Comparison of ENCODE assay signal across 27 cellular contexts in the genomic region with DNA sequence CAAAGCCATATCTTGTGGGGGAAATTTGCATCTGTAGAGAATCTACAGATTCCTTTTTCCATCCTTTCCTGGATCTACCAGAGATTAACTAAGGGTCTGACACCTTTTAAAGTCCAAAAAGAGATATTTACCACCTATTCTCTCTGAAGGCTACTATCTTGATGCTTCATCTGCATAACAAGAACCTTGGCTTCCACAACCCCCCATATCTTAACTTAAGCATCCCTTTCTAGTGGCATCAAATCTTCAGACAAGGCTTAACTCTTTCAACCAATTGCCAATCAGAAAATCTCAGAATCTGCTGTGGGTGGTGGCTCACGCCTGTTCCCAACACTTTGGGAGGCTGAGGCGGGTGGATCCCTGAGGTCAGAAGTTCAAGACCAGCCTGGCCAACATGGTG.
"Had no signal": no experiment of that assay in that cellular context is flagged by ENCODE, and none has a peak within 500 bp of the region (broad histone marks: within the 10 kb centered on the region; RNA-seq: fewer than 3 reads in every experiment).

No MANE protein-coding gene starts in this region.

- H3K4me1 ChIP-seq: right atrium auricular region, right lobe of liver, uterus had no signal

- H3K9me3 ChIP-seq: left lung, lower lobe of right lung, mucosa of descending colon, ovary, right atrium auricular region, right lobe of liver, tibial nerve, uterus had no signal

- H3K27me3 Mint-ChIP-seq: progenitor cell of endocrine pancreas had no signal

- H3K36me3 Mint-ChIP-seq: natural killer cell treated with Interleukin-12 subunit alpha and Interleukin-12 subunit beta and Interleukin-15 and Interleukin-18, amount 100 ng/mL, for 72 hours; stimulated activated memory B cell treated with anti-CD40 and anti-IgM and Interleukin-4, amounts not matched to agents 10 μg/mL and 1 μg/mL and 100 μg/mL, for 72 hours; type B pancreatic cell had no signal

- H3K4me1 Mint-ChIP-seq: immature natural killer cell; stimulated activated memory B cell treated with anti-CD40 and anti-IgM and Interleukin-4, amounts not matched to agents 10 μg/mL and 1 μg/mL and 100 μg/mL, for 72 hours; stimulated activated naive CD8-positive, alpha-beta T cell treated with anti-CD3 and anti-CD28 coated beads, Interleukin-15, amount 100 ng/mL, for 72 hours had no signal

- ATAC-seq: left colon; left lung; lower lobe of right lung; mucosa of descending colon; naive thymus-derived CD4-positive, alpha-beta T cell; natural killer cell treated with Interleukin-12 subunit alpha and Interleukin-12 subunit beta and Interleukin-15 and Interleukin-18, amount 100 ng/mL, for 72 hours; right lobe of liver; stimulated activated memory B cell treated with anti-CD40 and anti-IgM and Interleukin-4, amounts not matched to agents 10 μg/mL and 1 μg/mL and 100 μg/mL, for 72 hours; stimulated activated naive CD8-positive, alpha-beta T cell treated with anti-CD3 and anti-CD28 coated beads, Interleukin-15, amount 100 ng/mL, for 72 hours had no signal

- H3K27me3 ChIP-seq: left lung, ovary, right atrium auricular region, right lobe of liver, tibial nerve, uterus had no signal

- H3K36me3 ChIP-seq: left lung, lower lobe of right lung, ovary, right atrium auricular region, right lobe of liver, tibial nerve, uterus had no signal

- H3K4me3 Mint-ChIP-seq: immature natural killer cell; naive thymus-derived CD4-positive, alpha-beta T cell; natural killer cell treated with Interleukin-12 subunit alpha and Interleukin-12 subunit beta and Interleukin-15 and Interleukin-18, amount 100 ng/mL, for 72 hours; stimulated activated memory B cell treated with anti-CD40 and anti-IgM and Interleukin-4, amounts not matched to agents 10 μg/mL and 1 μg/mL and 100 μg/mL, for 72 hours; stimulated activated naive CD8-positive, alpha-beta T cell treated with anti-CD3 and anti-CD28 coated beads, Interleukin-15, amount 100 ng/mL, for 72 hours; type B pancreatic cell had no signal

- H3K4me3 ChIP-seq: left lung, lower lobe of right lung, mucosa of descending colon, ovary, right atrium auricular region, right lobe of liver, smooth muscle cell, tibial nerve, uterus had no signal

- H3K27ac ChIP-seq: left lung, lower lobe of right lung, ovary, right atrium auricular region, right lobe of liver, tibial nerve, uterus had no signal

- H3K27ac Mint-ChIP-seq: immature natural killer cell; naive thymus-derived CD4-positive, alpha-beta T cell; natural killer cell treated with Interleukin-12 subunit alpha and Interleukin-12 subunit beta and Interleukin-15 and Interleukin-18, amount 100 ng/mL, for 72 hours; progenitor cell of endocrine pancreas; stimulated activated memory B cell treated with anti-CD40 and anti-IgM and Interleukin-4, amounts not matched to agents 10 μg/mL and 1 μg/mL and 100 μg/mL, for 72 hours; stimulated activated naive CD8-positive, alpha-beta T cell treated with anti-CD3 and anti-CD28 coated beads, Interleukin-15, amount 100 ng/mL, for 72 hours; type B pancreatic cell had no signal

- H3K9me3 Mint-ChIP-seq: immature natural killer cell; natural killer cell treated with Interleukin-12 subunit alpha and Interleukin-12 subunit beta and Interleukin-15 and Interleukin-18, amount 100 ng/mL, for 72 hours; stimulated activated memory B cell treated with anti-CD40 and anti-IgM and Interleukin-4, amounts not matched to agents 10 μg/mL and 1 μg/mL and 100 μg/mL, for 72 hours; stimulated activated naive CD8-positive, alpha-beta T cell treated with anti-CD3 and anti-CD28 coated beads, Interleukin-15, amount 100 ng/mL, for 72 hours; type B pancreatic cell had no signal

- DNase-seq: immature natural killer cell; kidney; left colon; left lung; lower lobe of right lung; mammary epithelial cell; mesenchymal stem cell; midbrain; mucosa of descending colon; naive thymus-derived CD4-positive, alpha-beta T cell; ovary; right lobe of liver; stimulated activated CD4-positive, alpha-beta T cell treated with anti-CD3 and anti-CD28 coated beads, Interleukin-1b, Interleukin-23, amount 100 ng/mL, for 48 hours; stimulated activated CD4-positive, alpha-beta T cell treated with anti-CD3 and anti-CD28 coated beads, Interleukin-2, amount 100 ng/mL, for 48 hours; stimulated activated CD4-positive, alpha-beta T cell treated with anti-CD3 and anti-CD28 coated beads, Interleukin-4, amount 100 ng/mL, for 4 hours; stimulated activated CD8-positive, alpha-beta memory T cell treated with anti-CD3 and anti-CD28 coated beads, Interleukin-4, amount 100 ng/mL, for 48 hours; stimulated activated naive CD4-positive, alpha-beta T cell treated with Interleukin-2 at 50 U/mL for 16 hours; stimulated activated naive CD8-positive, alpha-beta T cell treated with anti-CD3 and anti-CD28 coated beads, Interleukin-15, amount 100 ng/mL, for 72 hours; substantia nigra; uterus had no signal
